In genomic region chr6:2157441-2158127, GRCh38 we compare ENCODE assay signal across 9 cellular contexts.
DNase-seq lines count a peak whose midpoint lies in the region; ATAC-seq and TF ChIP-seq lines count a peak whose summit lies in the region.
"Had no signal": no experiment of that assay in that cellular context is flagged by ENCODE, and none has a peak within 500 bp of the region (broad histone marks: within the 10 kb centered on the region; RNA-seq: fewer than 3 reads in every experiment).

No MANE protein-coding gene starts in this region.

- DNase-seq in GM12864 (ENCODE audit: low read depth) (peak; percentile 35), SKM-1 (lab: John Stamatoyannopoulos, UW; ENCODE audit: unreplicated experiment) (no peak), NCI-H748 treated with DMSO at 0.1 percent for 48 hours (lab: John Stamatoyannopoulos, UW) (no peak), coronary artery (ENCODE audit: low spot score) (no peak), NCI-H748 (lab: John Stamatoyannopoulos, UW; ENCODE audit: unreplicated experiment) (no peak)
- peak; percentile 18 for DNase-seq in activated naive CD8-positive, alpha-beta T cell treated with anti-CD3 and anti-CD28 coated beads, Interleukin-2, amount 50 U/mL, for 24 hours
- peak in 6 of 10 donors; percentile 1 to 70 (median 34) for DNase-seq in naive thymus-derived CD8-positive, alpha-beta T cell
- DNase-seq: activated CD8-positive, alpha-beta memory T cell treated with anti-CD3 and anti-CD28 coated beads, Interleukin-2, amount 10 ng/mL, durations not matched to agents 7 days and 5 days had no signal

- ATAC-seq in HG02678 (IDR thresholded peaks at IDR 0.05; ENCODE audit: unreplicated experiment): peak; percentile 56
- peak; percentile 83 for ATAC-seq in activated naive CD8-positive, alpha-beta T cell treated with anti-CD3 and anti-CD28 coated beads, Interleukin-2, amount 50 U/mL, for 24 hours
- ATAC-seq in naive thymus-derived CD8-positive, alpha-beta T cell: peak; percentile 89 to 90
- ATAC-seq: activated CD8-positive, alpha-beta memory T cell treated with anti-CD3 and anti-CD28 coated beads, Interleukin-2, amount 10 ng/mL, durations not matched to agents 7 days and 5 days had no signal

- H3K4me3 Mint-ChIP-seq in activated naive CD8-positive, alpha-beta T cell treated with anti-CD3 and anti-CD28 coated beads, Interleukin-2, amount 50 U/mL, for 24 hours: no peak overlapping the region
- peak overlapping the region in 4 of 10 donors; percentile 3 to 52 (median 14) for H3K4me3 Mint-ChIP-seq in naive thymus-derived CD8-positive, alpha-beta T cell
- H3K4me3 Mint-ChIP-seq: activated CD8-positive, alpha-beta memory T cell treated with anti-CD3 and anti-CD28 coated beads, Interleukin-2, amount 10 ng/mL, durations not matched to agents 7 days and 5 days had no signal

- peak overlapping the region in 1 of 2 donors; percentile 39 for H3K27ac ChIP-seq in coronary artery

- H3K36me3 Mint-ChIP-seq in activated naive CD8-positive, alpha-beta T cell treated with anti-CD3 and anti-CD28 coated beads, Interleukin-2, amount 50 U/mL, for 24 hours (ENCODE audit: low read depth): no peaks in the 10 kb centered on the region
- H3K36me3 Mint-ChIP-seq in naive thymus-derived CD8-positive, alpha-beta T cell: no peaks in the 10 kb centered on the region

- H3K4me3 ChIP-seq in GM12864 (ENCODE audit: low read depth, low read length) (no peak overlapping the region), coronary artery (no peak overlapping the region)

- POLR2A ChIA-PET in naive thymus-derived CD8-positive, alpha-beta T cell (lab: Charles Lee): no interaction called here

- no peaks in the 10 kb centered on the region for H3K9me3 Mint-ChIP-seq in activated naive CD8-positive, alpha-beta T cell treated with anti-CD3 and anti-CD28 coated beads, Interleukin-2, amount 50 U/mL, for 24 hours
- H3K9me3 Mint-ChIP-seq in naive thymus-derived CD8-positive, alpha-beta T cell: no peaks in the 10 kb centered on the region

- peaks cover 44% of the 10 kb centered on the region for H3K4me1 Mint-ChIP-seq in activated naive CD8-positive, alpha-beta T cell treated with anti-CD3 and anti-CD28 coated beads, Interleukin-2, amount 50 U/mL, for 24 hours
- H3K4me1 Mint-ChIP-seq in naive thymus-derived CD8-positive, alpha-beta T cell: peaks cover 13 to 37% (median 32%) of the 10 kb centered on the region in 4 donors

- H3K27me3 Mint-ChIP-seq in activated naive CD8-positive, alpha-beta T cell treated with anti-CD3 and anti-CD28 coated beads, Interleukin-2, amount 50 U/mL, for 24 hours: peaks cover 1% of the 10 kb centered on the region
- H3K27me3 Mint-ChIP-seq in naive thymus-derived CD8-positive, alpha-beta T cell: no peaks in the 10 kb centered on the region
- H3K27me3 Mint-ChIP-seq: activated CD8-positive, alpha-beta memory T cell treated with anti-CD3 and anti-CD28 coated beads, Interleukin-2, amount 10 ng/mL, durations not matched to agents 7 days and 5 days had no signal

- TF ChIP-seq CTCF in GM12864 (IDR thresholded peaks at IDR 0.05; ENCODE audit: low read depth, low read length, missing control alignments): no peak
- TF ChIP-seq CTCF in coronary artery (IDR thresholded peaks at IDR 0.05): no peak

- no peak overlapping the region for H3K27ac Mint-ChIP-seq in activated naive CD8-positive, alpha-beta T cell treated with anti-CD3 and anti-CD28 coated beads, Interleukin-2, amount 50 U/mL, for 24 hours
- H3K27ac Mint-ChIP-seq in naive thymus-derived CD8-positive, alpha-beta T cell: peak overlapping the region in 2 of 10 donors; percentile 2 to 3
- H3K27ac Mint-ChIP-seq: activated CD8-positive, alpha-beta memory T cell treated with anti-CD3 and anti-CD28 coated beads, Interleukin-2, amount 10 ng/mL, durations not matched to agents 7 days and 5 days had no signal

Comparison
In these comparisons a context has a peak if more than half of its experiments do, and no peak if none do; other contexts are left out.
1. DNase-seq: peak in GM12864 (single experiment), activated naive CD8-positive, alpha-beta T cell treated with anti-CD3 and anti-CD28 coated beads, Interleukin-2, amount 50 U/mL, for 24 hours (single experiment) and naive thymus-derived CD8-positive, alpha-beta T cell (6 of 10); none in SKM-1 (single experiment), NCI-H748 treated with DMSO at 0.1 percent for 48 hours (single experiment), coronary artery (single experiment) and NCI-H748 (single experiment).
2. Peak in every context shown above with its lines, with median percentiles within 50 percentile points of each other: ATAC-seq.